In the genomic region with DNA sequence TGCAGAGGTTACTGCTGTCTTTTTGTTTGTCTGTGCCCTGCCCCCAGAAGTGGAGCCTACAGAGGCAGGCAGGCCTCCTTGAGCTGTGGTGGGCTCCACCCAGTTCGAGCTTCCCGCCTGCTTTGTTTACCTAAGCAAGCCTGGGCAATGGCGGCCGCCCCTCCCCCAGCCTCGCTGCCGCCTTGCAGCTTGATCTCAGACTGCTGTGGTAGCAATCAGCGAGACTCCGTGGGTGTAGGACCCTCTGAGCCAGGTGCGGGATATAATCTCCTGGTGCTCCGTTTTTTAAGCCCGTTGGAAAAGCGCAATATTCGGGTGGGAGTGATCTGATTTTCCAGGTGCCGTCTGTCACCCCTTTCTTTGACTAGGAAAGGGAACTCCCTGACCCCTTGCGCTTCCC, we compare ENCODE assay signal across 7 cellular contexts. TPM values are rescaled to one million over a fixed set of nuclear protein-coding genes. Genes with fewer than 3 reads are reported as not detected.
"Had no signal": no experiment of that assay in that cellular context is flagged by ENCODE, and none has a peak within 500 bp of the region (broad histone marks: within the 10 kb centered on the region; RNA-seq: fewer than 3 reads in every experiment).

No MANE protein-coding gene starts in this region.

RNA-seq across cellular contexts. Expression of a gene that starts 43.5 kb away (rescaled TPM):
- total RNA-seq: GM23248, GM23338, H1, H4, H7, H9, HFFc6 had no signal
